Comparison of ENCODE assay signal across 9 cellular contexts in the genomic region with DNA sequence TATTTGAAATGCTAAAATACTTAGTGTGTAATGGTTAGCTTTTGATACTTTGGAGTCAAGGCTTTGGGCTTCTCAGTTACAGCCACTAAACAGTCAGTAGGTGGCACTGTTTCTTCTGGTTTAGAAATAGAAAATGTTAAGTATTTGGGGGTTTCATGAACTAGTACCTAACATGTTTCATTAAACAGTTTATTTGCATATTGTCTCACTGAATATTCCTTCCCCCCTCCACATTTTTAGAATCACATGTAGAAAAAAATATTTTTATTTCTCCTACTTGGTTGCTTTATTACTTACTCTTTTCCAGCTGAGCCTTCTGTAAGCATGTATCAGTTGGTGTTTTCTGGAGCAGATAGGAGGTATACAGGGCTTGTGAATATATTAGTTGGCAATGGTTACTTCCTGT. TPM values are rescaled to one million over a fixed set of nuclear protein-coding genes. Genes with fewer than 3 reads are reported as not detected.
DNase-seq lines count a peak whose midpoint lies in the region; ATAC-seq and TF ChIP-seq lines count a peak whose summit lies in the region.
"Had no signal": no experiment of that assay in that cellular context is flagged by ENCODE, and none has a peak within 500 bp of the region (broad histone marks: within the 10 kb centered on the region; RNA-seq: fewer than 3 reads in every experiment).

No MANE protein-coding gene starts in this region.

- ATAC-seq in GM19043 (IDR thresholded peaks at IDR 0.05; ENCODE audit: low read depth, unreplicated experiment) (peak; percentile 69), HG03103 (IDR thresholded peaks at IDR 0.05; ENCODE audit: low read depth, unreplicated experiment) (peak; percentile 86)

- no peak overlapping the region for H3K4me3 ChIP-seq in choroid plexus epithelial cell (ENCODE audit: low read depth, low read length)

- TF ChIP-seq CTCF in choroid plexus epithelial cell (conservative IDR thresholded peaks at IDR 0.05; ENCODE audit: low read depth, low read length): peak; percentile 79

- peak; percentile 33 for DNase-seq in DMS79 treated with DMSO at 0.1 percent for 48 hours (lab: John Stamatoyannopoulos, UW)
- DNase-seq in NCI-H524 (lab: John Stamatoyannopoulos, UW): peak; percentile 12 to 62
- peak; percentile 80 for DNase-seq in choroid plexus epithelial cell (ENCODE audit: low read depth)
- peak; percentile 70 to 84 for DNase-seq in lung microvascular endothelial cell (ENCODE audit: low read depth in 2 of 2)
- DNase-seq in effector CD8-positive, alpha-beta T cell (lab: John Stamatoyannopoulos, UW): no peak
- DNase-seq in NK-92 treated with Interleukin-12 subunit alpha and Interleukin-12 subunit beta, amount 100 ng/mL, for 24 hours (lab: John Stamatoyannopoulos, UW): no peak
- DNase-seq: activated T-cell treated with anti-CD3 and anti-CD28 coated beads, Interleukin-2, amount 50 U/mL, for 4 hours had no signal

RNA-seq across cellular contexts. Expression of a gene that starts 48.0 kb away (rescaled TPM):
- total RNA-seq in lung microvascular endothelial cell: 71.7 and 120 TPM in 2 replicates

RNA-seq across cellular contexts. Expression of a gene that starts 56.9 kb away (rescaled TPM):
- 27.9 and 54.2 TPM in 2 replicates for total RNA-seq in lung microvascular endothelial cell

Comparison
In these comparisons a context has a peak if more than half of its experiments do, and no peak if none do; other contexts are left out.
1. DNase-seq: peak in DMS79 treated with DMSO at 0.1 percent for 48 hours (single experiment), NCI-H524 (2 of 2), choroid plexus epithelial cell (single experiment) and lung microvascular endothelial cell (2 of 2); none in effector CD8-positive, alpha-beta T cell (single experiment) and NK-92 treated with Interleukin-12 subunit alpha and Interleukin-12 subunit beta, amount 100 ng/mL, for 24 hours (single experiment).